In genomic region chr4:96189761-96190160, GRCh38 we compare ENCODE assay signal across 8 cellular contexts.
"Had no signal": no experiment of that assay in that cellular context is flagged by ENCODE, and none has a peak within 500 bp of the region (broad histone marks: within the 10 kb centered on the region; RNA-seq: fewer than 3 reads in every experiment).

No MANE protein-coding gene starts in this region.

- DNase-seq: GDM1, GF-D8 had no signal

- ATAC-seq: GM12878 had no signal

- H3K4me3 ChIP-seq: GM12878 had no signal

- FAIRE-seq: G401.6, GM12878, GM12891, GM12892, GM18507, GM19239 had no signal
